ENCODE assay signal across 10 cellular contexts in genomic region chrX:155819966-155820491, GRCh38.
DNase-seq lines count a peak whose midpoint lies in the region; ATAC-seq and TF ChIP-seq lines count a peak whose summit lies in the region.
"Had no signal": no experiment of that assay in that cellular context is flagged by ENCODE, and none has a peak within 500 bp of the region (broad histone marks: within the 10 kb centered on the region; RNA-seq: fewer than 3 reads in every experiment).

No MANE protein-coding gene starts in this region.

- H3K36me3 Mint-ChIP-seq in Calu3 (ENCODE audit: insufficient read depth, unreplicated experiment): no peaks in the 10 kb centered on the region
- peaks cover 35% of the 10 kb centered on the region for H3K36me3 Mint-ChIP-seq in WTC11

- H3K4me2 ChIP-seq in mesendoderm (ENCODE audit: low read length): no peak overlapping the region

- H3K4ac ChIP-seq in mesendoderm (ENCODE audit: low read depth, low read length): no peak overlapping the region

- H2AK5ac ChIP-seq in mesendoderm (ENCODE audit: low read length): no peak overlapping the region

- H3K4me3 Mint-ChIP-seq in Calu3 (ENCODE audit: low read depth, unreplicated experiment) (no peak overlapping the region), WTC11 (no peak overlapping the region)
- no peak overlapping the region for H3K4me3 Mint-ChIP-seq in stimulated activated naive CD8-positive, alpha-beta T cell treated with anti-CD3 and anti-CD28 coated beads, Interleukin-15, amount 100 ng/mL, for 72 hours
- H3K4me3 Mint-ChIP-seq: stimulated activated naive CD8-positive, alpha-beta T cell treated with anti-CD3 and anti-CD28 coated beads, Interleukin-15, Interleukin-2, amounts not matched to agents 100 ng/mL and 50 ng/mL, for 24 hours; T-helper 1 cell treated with Interleukin-12 subunit alpha and Interleukin-12 subunit beta and Interleukin-4 antibody, amounts not matched to agents 30 μg/mL and 1 μg/mL, for 36 hours had no signal

- ATAC-seq in HG02798 (IDR thresholded peaks at IDR 0.05; ENCODE audit: poor library complexity, unreplicated experiment): peak; percentile 64
- ATAC-seq in WTC11: peak; percentile 97
- peak; percentile 83 for ATAC-seq in stimulated activated naive CD8-positive, alpha-beta T cell treated with anti-CD3 and anti-CD28 coated beads, Interleukin-15, amount 100 ng/mL, for 72 hours
- no peak for ATAC-seq in GM21528 (IDR thresholded peaks at IDR 0.05; ENCODE audit: low FRiP score, unreplicated experiment)

- no peak overlapping the region for H2BK120ac ChIP-seq in mesendoderm (ENCODE audit: low read depth, low read length)

- no peaks in the 10 kb centered on the region for H3K9me3 Mint-ChIP-seq in Calu3 (ENCODE audit: low read depth, unreplicated experiment)
- peaks cover 59% of the 10 kb centered on the region for H3K9me3 Mint-ChIP-seq in WTC11
- H3K9me3 Mint-ChIP-seq in stimulated activated naive CD8-positive, alpha-beta T cell treated with anti-CD3 and anti-CD28 coated beads, Interleukin-15, amount 100 ng/mL, for 72 hours: peaks cover 7 to 21% of the 10 kb centered on the region in 2 donors
- H3K9me3 Mint-ChIP-seq: stimulated activated naive CD8-positive, alpha-beta T cell treated with anti-CD3 and anti-CD28 coated beads, Interleukin-15, Interleukin-2, amounts not matched to agents 100 ng/mL and 50 ng/mL, for 24 hours had no signal

- no peaks in the 10 kb centered on the region for H3K79me1 ChIP-seq in mesendoderm (ENCODE audit: low read length)

- no peak overlapping the region for H3K4me3 ChIP-seq in mesendoderm (ENCODE audit: low read length)

- no peak overlapping the region for H3K27ac ChIP-seq in mesendoderm (ENCODE audit: low read depth, low read length)

- peak; percentile 73 for DNase-seq in Calu3
- DNase-seq in NCI-H226: peak; percentile 57
- peak; percentile 58 for DNase-seq in WTC11 (ENCODE audit: low spot score)
- DNase-seq in ecto neural progenitor cell (ENCODE audit: low spot score): peak; percentile 54
- peak; percentile 91 for DNase-seq in mesendoderm
- peak; percentile 12 to 46 for DNase-seq in stimulated activated naive CD8-positive, alpha-beta T cell treated with anti-CD3 and anti-CD28 coated beads, Interleukin-15, amount 100 ng/mL, for 72 hours

- H3K18ac ChIP-seq in mesendoderm (ENCODE audit: low read length): no peak overlapping the region

- CTCF ChIA-PET in Calu3 (lab: Charles Lee): no interaction called here
- CTCF ChIA-PET in WTC11 (lab: Charles Lee): no interaction called here

- no peak overlapping the region for H2BK5ac ChIP-seq in mesendoderm (ENCODE audit: low read length)

- no peak overlapping the region for H3K9ac ChIP-seq in mesendoderm (ENCODE audit: low read length)

- H3K23ac ChIP-seq in mesendoderm (ENCODE audit: low read length): no peak overlapping the region

- no peak overlapping the region for H2BK15ac ChIP-seq in mesendoderm (replicated peaks; ENCODE audit: low read depth)

- H3K4me1 Mint-ChIP-seq in Calu3 (ENCODE audit: low read depth, unreplicated experiment) (no peaks in the 10 kb centered on the region), WTC11 (peaks cover 7% of the 10 kb centered on the region)
- no peaks in the 10 kb centered on the region for H3K4me1 Mint-ChIP-seq in stimulated activated naive CD8-positive, alpha-beta T cell treated with anti-CD3 and anti-CD28 coated beads, Interleukin-15, amount 100 ng/mL, for 72 hours

- TF ChIP-seq CTCF in Calu3 (IDR thresholded peaks at IDR 0.05; ENCODE audit: unreplicated experiment) (peak; percentile 53), WTC11 (IDR thresholded peaks at IDR 0.05) (peak; percentile 33; the same call in 1 of the 2 replicates)

- H4K5ac ChIP-seq in mesendoderm (ENCODE audit: low read length): no peak overlapping the region

- no TSS peak for BruUV-seq in Calu3 (replicated peaks; lab: Mats Ljungman, UMichigan)

- H3K56ac ChIP-seq in mesendoderm (ENCODE audit: low read length): no peak overlapping the region

- H3K79me2 ChIP-seq in mesendoderm (ENCODE audit: control insufficient read depth, insufficient read depth, low read length): no peaks in the 10 kb centered on the region

- no peaks in the 10 kb centered on the region for H3K36me3 ChIP-seq in mesendoderm (ENCODE audit: control insufficient read depth, insufficient read depth, low read length)

- intact Hi-C loops in Calu3 (cut with micrococcal nuclease; ENCODE audit: unreplicated experiment): loop anchor here (1.0 to 10.0 kb wide), 3 partner anchors 158 to 903 kb away; no protein-coding TSS in a partner anchor

- no peak overlapping the region for H4K8ac ChIP-seq in mesendoderm (ENCODE audit: low read depth, low read length)

- POLR2A ChIA-PET in WTC11 (lab: Charles Lee): no interaction called here

- no peaks in the 10 kb centered on the region for H3K27me3 Mint-ChIP-seq in Calu3 (ENCODE audit: unreplicated experiment)
- peaks cover 5% of the 10 kb centered on the region; the same call in 1 of the 2 replicates for H3K27me3 Mint-ChIP-seq in WTC11 (ENCODE audit: low read depth)
- peaks cover 30% of the 10 kb centered on the region for H3K27me3 Mint-ChIP-seq in stimulated activated naive CD8-positive, alpha-beta T cell treated with anti-CD3 and anti-CD28 coated beads, Interleukin-15, amount 100 ng/mL, for 72 hours

- H3K27me3 ChIP-seq in mesendoderm (ENCODE audit: insufficient read depth, low read length, poor library complexity): no peaks in the 10 kb centered on the region

- no peak overlapping the region for H3K27ac Mint-ChIP-seq in Calu3 (ENCODE audit: unreplicated experiment)
- H3K27ac Mint-ChIP-seq in WTC11: no peak overlapping the region
- H3K27ac Mint-ChIP-seq in stimulated activated naive CD8-positive, alpha-beta T cell treated with anti-CD3 and anti-CD28 coated beads, Interleukin-15, amount 100 ng/mL, for 72 hours: peak overlapping the region; percentile 4
- H3K27ac Mint-ChIP-seq: stimulated activated naive CD8-positive, alpha-beta T cell treated with anti-CD3 and anti-CD28 coated beads, Interleukin-15, Interleukin-2, amounts not matched to agents 100 ng/mL and 50 ng/mL, for 24 hours; T-helper 1 cell treated with Interleukin-12 subunit alpha and Interleukin-12 subunit beta and Interleukin-4 antibody, amounts not matched to agents 30 μg/mL and 1 μg/mL, for 36 hours had no signal

- no peaks in the 10 kb centered on the region for H3K4me1 ChIP-seq in mesendoderm (ENCODE audit: control insufficient read depth, low read depth, low read length)

- WGBS in mesendoderm (ENCODE audit: extremely low coverage, insufficient coverage, low lambda C conversion rate): no CpG with 5 or more reads among the region's 3 CpGs

TF ChIP-seq in WTC11, 78 proteins besides CTCF, POLR2A, EP300 and RAD21 (continues in another document):
- TF ChIP-seq USF1 (CRISPR knock-in tag; IDR thresholded peaks at IDR 0.05) (no peak), SOX15 (CRISPR knock-in tag; IDR thresholded peaks at IDR 0.05) (no peak), ZNF121 (CRISPR knock-in tag; IDR thresholded peaks at IDR 0.05) (no peak)
- TF ChIP-seq, protein P1, sequence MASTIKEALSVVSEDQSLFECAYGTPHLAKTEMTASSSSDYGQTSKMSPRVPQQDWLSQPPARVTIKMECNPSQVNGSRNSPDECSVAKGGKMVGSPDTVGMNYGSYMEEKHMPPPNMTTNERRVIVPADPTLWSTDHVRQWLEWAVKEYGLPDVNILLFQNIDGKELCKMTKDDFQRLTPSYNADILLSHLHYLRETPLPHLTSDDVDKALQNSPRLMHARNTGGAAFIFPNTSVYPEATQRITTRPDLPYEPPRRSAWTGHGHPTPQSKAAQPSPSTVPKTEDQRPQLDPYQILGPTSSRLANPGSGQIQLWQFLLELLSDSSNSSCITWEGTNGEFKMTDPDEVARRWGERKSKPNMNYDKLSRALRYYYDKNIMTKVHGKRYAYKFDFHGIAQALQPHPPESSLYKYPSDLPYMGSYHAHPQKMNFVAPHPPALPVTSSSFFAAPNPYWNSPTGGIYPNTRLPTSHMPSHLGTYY (CRISPR knock-in tag; IDR thresholded peaks at IDR 0.05): no peak
- TF ChIP-seq, protein P2, sequence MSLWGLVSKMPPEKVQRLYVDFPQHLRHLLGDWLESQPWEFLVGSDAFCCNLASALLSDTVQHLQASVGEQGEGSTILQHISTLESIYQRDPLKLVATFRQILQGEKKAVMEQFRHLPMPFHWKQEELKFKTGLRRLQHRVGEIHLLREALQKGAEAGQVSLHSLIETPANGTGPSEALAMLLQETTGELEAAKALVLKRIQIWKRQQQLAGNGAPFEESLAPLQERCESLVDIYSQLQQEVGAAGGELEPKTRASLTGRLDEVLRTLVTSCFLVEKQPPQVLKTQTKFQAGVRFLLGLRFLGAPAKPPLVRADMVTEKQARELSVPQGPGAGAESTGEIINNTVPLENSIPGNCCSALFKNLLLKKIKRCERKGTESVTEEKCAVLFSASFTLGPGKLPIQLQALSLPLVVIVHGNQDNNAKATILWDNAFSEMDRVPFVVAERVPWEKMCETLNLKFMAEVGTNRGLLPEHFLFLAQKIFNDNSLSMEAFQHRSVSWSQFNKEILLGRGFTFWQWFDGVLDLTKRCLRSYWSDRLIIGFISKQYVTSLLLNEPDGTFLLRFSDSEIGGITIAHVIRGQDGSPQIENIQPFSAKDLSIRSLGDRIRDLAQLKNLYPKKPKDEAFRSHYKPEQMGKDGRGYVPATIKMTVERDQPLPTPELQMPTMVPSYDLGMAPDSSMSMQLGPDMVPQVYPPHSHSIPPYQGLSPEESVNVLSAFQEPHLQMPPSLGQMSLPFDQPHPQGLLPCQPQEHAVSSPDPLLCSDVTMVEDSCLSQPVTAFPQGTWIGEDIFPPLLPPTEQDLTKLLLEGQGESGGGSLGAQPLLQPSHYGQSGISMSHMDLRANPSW (CRISPR knock-in tag; conservative IDR thresholded peaks at IDR 0.05; ENCODE audit: low read depth): no peak
- TF ChIP-seq, protein P3, sequence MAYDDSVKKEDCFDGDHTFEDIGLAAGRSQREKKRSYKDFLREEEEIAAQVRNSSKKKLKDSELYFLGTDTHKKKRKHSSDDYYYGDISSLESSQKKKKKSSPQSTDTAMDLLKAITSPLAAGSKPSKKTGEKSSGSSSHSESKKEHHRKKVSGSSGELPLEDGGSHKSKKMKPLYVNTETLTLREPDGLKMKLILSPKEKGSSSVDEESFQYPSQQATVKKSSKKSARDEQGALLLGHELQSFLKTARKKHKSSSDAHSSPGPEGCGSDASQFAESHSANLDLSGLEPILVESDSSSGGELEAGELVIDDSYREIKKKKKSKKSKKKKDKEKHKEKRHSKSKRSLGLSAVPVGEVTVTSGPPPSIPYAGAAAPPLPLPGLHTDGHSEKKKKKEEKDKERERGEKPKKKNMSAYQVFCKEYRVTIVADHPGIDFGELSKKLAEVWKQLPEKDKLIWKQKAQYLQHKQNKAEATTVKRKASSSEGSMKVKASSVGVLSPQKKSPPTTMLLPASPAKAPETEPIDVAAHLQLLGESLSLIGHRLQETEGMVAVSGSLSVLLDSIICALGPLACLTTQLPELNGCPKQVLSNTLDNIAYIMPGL (CRISPR knock-in tag; IDR thresholded peaks at IDR 0.05): no peak

Comparison
In these comparisons a context has a peak if more than half of its experiments do, and no peak if none do; other contexts are left out.
1. DNase-seq: peak in every context shown above with its lines; median percentile 91 in mesendoderm; 73 in Calu3; 58 in WTC11; 57 in NCI-H226; 54 in ecto neural progenitor cell; 29 in stimulated activated naive CD8-positive, alpha-beta T cell treated with anti-CD3 and anti-CD28 coated beads, Interleukin-15, amount 100 ng/mL, for 72 hours.
2. H3K27ac Mint-ChIP-seq: peak in stimulated activated naive CD8-positive, alpha-beta T cell treated with anti-CD3 and anti-CD28 coated beads, Interleukin-15, amount 100 ng/mL, for 72 hours (2 of 2); none in Calu3 (single experiment) and WTC11 (single experiment).